26 cellular contexts compared by ENCODE assay signal in genomic region chr1:151491641-151492040, GRCh38.
DNase-seq lines count a peak whose midpoint lies in the region; ATAC-seq and TF ChIP-seq lines count a peak whose summit lies in the region.
"Had no signal": no experiment of that assay in that cellular context is flagged by ENCODE, and none has a peak within 500 bp of the region (broad histone marks: within the 10 kb centered on the region; RNA-seq: fewer than 3 reads in every experiment).

No MANE protein-coding gene starts in this region.

- no peak for ATAC-seq in stimulated activated naive B cell treated with anti-CD40 and anti-IgM and Interleukin-4, amounts not matched to agents 10 μg/mL and 1 μg/mL and 100 μg/mL, for 72 hours (replicated peaks)
- ATAC-seq in GM18858 (IDR thresholded peaks at IDR 0.05; ENCODE audit: unreplicated experiment) (no peak), HG03097 (IDR thresholded peaks at IDR 0.05; ENCODE audit: low FRiP score, unreplicated experiment) (no peak)
- ATAC-seq: GM23338 had no signal

- no peaks in the 10 kb centered on the region for H3K9me3 Mint-ChIP-seq in stimulated activated naive B cell treated with anti-CD40 and anti-IgM and Interleukin-4, amounts not matched to agents 10 μg/mL and 1 μg/mL and 100 μg/mL, for 72 hours
- H3K9me3 Mint-ChIP-seq: CD4-positive, alpha-beta T cell; GM23338; H9 had no signal

- H3K27ac Mint-ChIP-seq in stimulated activated naive B cell treated with anti-CD40 and anti-IgM and Interleukin-4, amounts not matched to agents 10 μg/mL and 1 μg/mL and 100 μg/mL, for 72 hours = peak overlapping the region; percentile 66
- H3K27ac Mint-ChIP-seq: CD4-positive, alpha-beta T cell; GM23338; H9 had no signal

- no peak overlapping the region for H3K27ac ChIP-seq in WERI-Rb-1
- H3K27ac ChIP-seq: BLaER1, KMS-11, PC-9 had no signal

- no peaks in the 10 kb centered on the region for H3K36me3 ChIP-seq in WERI-Rb-1
- H3K36me3 ChIP-seq: BLaER1 had no signal

- peaks cover 5 to 14% of the 10 kb centered on the region in 2 donors for H3K4me1 Mint-ChIP-seq in stimulated activated naive B cell treated with anti-CD40 and anti-IgM and Interleukin-4, amounts not matched to agents 10 μg/mL and 1 μg/mL and 100 μg/mL, for 72 hours

- no peaks in the 10 kb centered on the region for H3K36me3 Mint-ChIP-seq in stimulated activated naive B cell treated with anti-CD40 and anti-IgM and Interleukin-4, amounts not matched to agents 10 μg/mL and 1 μg/mL and 100 μg/mL, for 72 hours

- no peak overlapping the region for H3K4me3 Mint-ChIP-seq in stimulated activated naive B cell treated with anti-CD40 and anti-IgM and Interleukin-4, amounts not matched to agents 10 μg/mL and 1 μg/mL and 100 μg/mL, for 72 hours
- H3K4me3 Mint-ChIP-seq: CD4-positive, alpha-beta T cell; GM23338; H9 had no signal

- peaks cover 0 to 5% of the 10 kb centered on the region in 2 donors for H3K27me3 Mint-ChIP-seq in stimulated activated naive B cell treated with anti-CD40 and anti-IgM and Interleukin-4, amounts not matched to agents 10 μg/mL and 1 μg/mL and 100 μg/mL, for 72 hours
- H3K27me3 Mint-ChIP-seq: CD4-positive, alpha-beta T cell had no signal

- no peak overlapping the region for H3K4me3 ChIP-seq in WERI-Rb-1 (ENCODE audit: low read depth, low read length)
- H3K4me3 ChIP-seq: BLaER1, GM23338, PC-9 had no signal

- no peaks in the 10 kb centered on the region for H3K9me3 ChIP-seq in WERI-Rb-1 (ENCODE audit: severe bottlenecking)
- H3K9me3 ChIP-seq: BLaER1 had no signal

- DNase-seq in NCI-H82 (lab: John Stamatoyannopoulos, UW) (peak; percentile 71), NCI-H82 treated with DMSO at 0.1 percent for 48 hours (lab: John Stamatoyannopoulos, UW; ENCODE audit: unreplicated experiment) (no peak), WERI-Rb-1 (peak; percentile 32), islet precursor cell (peak; percentile 83), C1 segment of cervical spinal cord (lab: John Stamatoyannopoulos, UW) (no peak)
- DNase-seq in stimulated activated naive B cell treated with anti-CD40 and anti-IgM and Interleukin-4, amounts not matched to agents 10 μg/mL and 1 μg/mL and 100 μg/mL, for 72 hours = no peak
- DNase-seq: CD4-positive, alpha-beta T cell; DMS79 treated with DMSO at 0.1 percent for 48 hours; H9; IMR-90; NCI-H1092; NCI-H1417 treated with DMSO at 0.1 percent for 48 hours; NCI-H1694 treated with DMSO at 0.1 percent for 48 hours; NCI-H2171 treated with DMSO at 0.1 percent for 48 hours; NCI-H345; NCI-H510A treated with DMSO at 0.1 percent for 48 hours; NCI-H774; PC-9; Right ventricle myocardium superior; RPMI8226; T-helper 1 cell had no signal

- H3K27me3 ChIP-seq in WERI-Rb-1 (ENCODE audit: insufficient read depth, low read depth, severe bottlenecking) = no peaks in the 10 kb centered on the region
- H3K27me3 ChIP-seq: BLaER1 had no signal

- TF ChIP-seq CTCF in WERI-Rb-1 (IDR thresholded peaks at IDR 0.05; ENCODE audit: low read depth, low read length) = no peak

Comparison
In these comparisons a context has a peak if more than half of its experiments do, and no peak if none do; other contexts are left out.
1. DNase-seq: peak in NCI-H82 (single experiment), WERI-Rb-1 (single experiment) and islet precursor cell (single experiment); none in NCI-H82 treated with DMSO at 0.1 percent for 48 hours (single experiment), stimulated activated naive B cell treated with anti-CD40 and anti-IgM and Interleukin-4, amounts not matched to agents 10 μg/mL and 1 μg/mL and 100 μg/mL, for 72 hours (single experiment) and C1 segment of cervical spinal cord (0 of 14).